8 cellular contexts compared by ENCODE assay signal in the genomic region with DNA sequence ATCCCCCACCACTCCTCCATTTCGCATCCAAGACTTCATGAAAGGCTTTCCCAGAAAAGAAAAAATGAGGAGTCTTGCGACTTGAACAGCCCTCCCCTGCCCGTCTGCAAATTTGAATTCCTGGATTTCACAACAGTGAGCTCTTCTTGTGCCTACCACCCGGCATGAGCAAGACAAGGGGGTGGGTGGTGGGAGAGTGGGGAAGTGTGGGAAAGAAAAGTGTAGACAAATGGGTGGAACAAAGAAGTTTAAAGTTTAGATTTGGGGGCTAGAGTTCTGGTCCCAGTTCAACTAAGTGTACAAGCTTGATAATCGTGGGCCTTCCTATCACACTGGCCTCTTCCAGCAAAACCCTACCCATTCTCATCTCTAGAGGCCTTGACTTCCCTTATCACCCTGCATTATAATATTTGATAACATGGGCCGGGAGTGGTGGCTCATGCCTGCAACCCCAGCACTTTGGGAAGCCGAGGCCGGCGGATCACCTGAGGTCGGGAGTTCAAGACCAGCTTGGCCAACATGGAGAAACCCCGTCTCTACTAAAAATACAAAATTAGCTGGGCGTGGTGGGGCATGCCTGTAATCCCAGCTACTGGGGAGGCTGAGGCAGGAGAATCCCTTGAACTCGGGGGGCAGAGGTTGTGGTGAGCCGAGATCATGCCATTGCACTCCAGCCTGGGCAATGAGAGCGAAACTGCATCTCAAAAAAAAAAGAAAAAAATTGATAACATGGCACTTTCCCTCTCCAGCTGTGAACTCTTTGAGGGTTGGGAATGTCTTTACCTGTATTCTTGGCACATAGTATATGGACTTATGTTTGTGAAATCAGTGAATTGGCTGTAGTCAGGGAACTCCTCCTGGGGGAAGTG. TPM values are rescaled to one million over a fixed set of nuclear protein-coding genes. Genes with fewer than 3 reads are reported as not detected.
DNase-seq lines count a peak whose midpoint lies in the region; ATAC-seq, FAIRE-seq and TF ChIP-seq lines count a peak whose summit lies in the region.

No MANE protein-coding gene starts in this region.

- H3K36me3 ChIP-seq in DND-41 (ENCODE audit: insufficient read depth, low read length) (peaks cover 67% of the 10 kb centered on the region), parathyroid adenoma (ENCODE audit: control insufficient read depth, insufficient read depth, low read length) (no peaks in the 10 kb centered on the region)

- TF ChIP-seq CTCF in DND-41 (IDR thresholded peaks at IDR 0.05; ENCODE audit: borderline replicate concordance, extremely low read depth, low read length, poor library complexity, severe bottlenecking): no peak
- TF ChIP-seq CTCF in epithelial cell of proximal tubule (conservative IDR thresholded peaks at IDR 0.05; ENCODE audit: low read depth, low read length): no peak
- no peak for TF ChIP-seq CTCF in parathyroid adenoma (IDR thresholded peaks at IDR 0.05)
- no peak for TF ChIP-seq CTCF in D721Med (IDR thresholded peaks at IDR 0.05; ENCODE audit: insufficient read depth, missing control alignments)

- H2AFZ ChIP-seq in DND-41 (ENCODE audit: low read depth, low read length) (peak overlapping the region; percentile 68), parathyroid adenoma (peak overlapping the region; percentile 81)

- FAIRE-seq in D721Med (lab: Jason Lieb, UNC): no peak

- H3K4me1 ChIP-seq in DND-41 (ENCODE audit: insufficient read depth, low read length) (peaks cover 70% of the 10 kb centered on the region), parathyroid adenoma (peaks cover 15% of the 10 kb centered on the region)

- H3K27ac ChIP-seq in DND-41 (ENCODE audit: low read length) (peak overlapping the region; percentile 87), parathyroid adenoma (peak overlapping the region; percentile 91)

- H3K4me2 ChIP-seq in DND-41 (ENCODE audit: insufficient read depth, low read length) (peak overlapping the region; percentile 96), parathyroid adenoma (ENCODE audit: low read length) (peak overlapping the region; percentile 82)

- H4K20me1 ChIP-seq in DND-41 (ENCODE audit: insufficient read depth, low read length): peaks cover 13% of the 10 kb centered on the region

- ATAC-seq in DND-41 (ENCODE audit: insufficient read depth, low read depth): no peak
- no peak for ATAC-seq in GM18861 (IDR thresholded peaks at IDR 0.05; ENCODE audit: unreplicated experiment)
- no peak for ATAC-seq in GM21529 (IDR thresholded peaks at IDR 0.05; ENCODE audit: unreplicated experiment)

- H3K79me2 ChIP-seq in DND-41 (ENCODE audit: insufficient read depth, low read length): peaks cover 86% of the 10 kb centered on the region
- peaks cover 36% of the 10 kb centered on the region for H3K79me2 ChIP-seq in parathyroid adenoma

- H3K27me3 ChIP-seq in DND-41 (ENCODE audit: insufficient read depth, low read length, poor library complexity): no peaks in the 10 kb centered on the region
- no peaks in the 10 kb centered on the region for H3K27me3 ChIP-seq in parathyroid adenoma (ENCODE audit: control insufficient read depth, insufficient read depth, low read length)

- H3K9ac ChIP-seq in DND-41 (ENCODE audit: low read depth, low read length) (peak overlapping the region; percentile 91), parathyroid adenoma (peak overlapping the region; percentile 91)

- DNase-seq in DND-41 (no peak), OCI-M1 (lab: John Stamatoyannopoulos, UW) (peak; percentile 88), epithelial cell of proximal tubule (ENCODE audit: low read depth) (no peak), cerebellar nuclear complex (lab: John Stamatoyannopoulos, UW) (no peak), D721Med (ENCODE audit: insufficient read length, low spot score) (no peak)

- H3K9me3 ChIP-seq in DND-41 (ENCODE audit: insufficient read depth, low read length, severe bottlenecking) (no peaks in the 10 kb centered on the region), parathyroid adenoma (ENCODE audit: control insufficient read depth, low read length) (no peaks in the 10 kb centered on the region)

- H3K4me3 ChIP-seq in DND-41 (ENCODE audit: low read depth in 1 of 2, low read length in 2 of 2): peak overlapping the region; percentile 72 to 96
- H3K4me3 ChIP-seq in epithelial cell of proximal tubule (ENCODE audit: low read depth, low read length): peak overlapping the region; percentile 85
- H3K4me3 ChIP-seq in parathyroid adenoma (ENCODE audit: low read depth, low read length): peak overlapping the region; percentile 87

RNA-seq across cellular contexts. Expression of gene C6orf47, which starts 0.7 kb away (rescaled TPM):
- 17.2 and 19.3 TPM in 2 replicates for total RNA-seq in epithelial cell of proximal tubule

RNA-seq across cellular contexts. Expression of gene GPANK1, which starts 3.6 kb away (rescaled TPM):
- 16.0 and 32.9 TPM in 2 replicates for total RNA-seq in epithelial cell of proximal tubule

RNA-seq across cellular contexts. Expression of gene CSNK2B, which starts 4.6 kb away (rescaled TPM):
- total RNA-seq in epithelial cell of proximal tubule: 313 and 435 TPM in 2 replicates

RNA-seq across cellular contexts. Expression of gene APOM, which starts 5.5 kb away (rescaled TPM):
- 0.72 and 0.81 TPM in 2 replicates for total RNA-seq in epithelial cell of proximal tubule

RNA-seq across cellular contexts. Expression of gene LY6G5B, which starts 8.5 kb away (rescaled TPM):
- total RNA-seq in epithelial cell of proximal tubule: 1.1 and 4.0 TPM in 2 replicates
